In genomic region chr16:85383836-85384825, GRCh38 we compare ENCODE assay signal across 17 cellular contexts.
DNase-seq lines count a peak whose midpoint lies in the region; ATAC-seq and TF ChIP-seq lines count a peak whose summit lies in the region.
"Had no signal": no experiment of that assay in that cellular context is flagged by ENCODE, and none has a peak within 500 bp of the region (broad histone marks: within the 10 kb centered on the region; RNA-seq: fewer than 3 reads in every experiment).

No MANE protein-coding gene starts in this region.

- no peak overlapping the region for H2BK15ac ChIP-seq in mesendoderm (replicated peaks; ENCODE audit: low read depth)

- H3K4me1 ChIP-seq in left ventricle myocardium inferior (peaks cover 28% of the 10 kb centered on the region), mesendoderm (ENCODE audit: control insufficient read depth, low read depth, low read length) (no peaks in the 10 kb centered on the region)
- H3K4me1 ChIP-seq: colonic mucosa, HAP-1 had no signal

- peaks cover 3% of the 10 kb centered on the region for H3K79me1 ChIP-seq in mesendoderm (ENCODE audit: low read length)

- H3K56ac ChIP-seq in mesendoderm (ENCODE audit: low read length): peak overlapping the region; percentile 42

- no CpG with 5 or more reads among the region's 19 CpGs for WGBS in mesendoderm (ENCODE audit: extremely low coverage, insufficient coverage, low lambda C conversion rate)

- H2BK5ac ChIP-seq in mesendoderm (ENCODE audit: low read length): no peak overlapping the region

- no peak overlapping the region for H3K18ac ChIP-seq in mesendoderm (ENCODE audit: low read length)

- peak; percentile 61 for DNase-seq in Right ventricle myocardium inferior (ENCODE audit: missing footprints)
- no peak for DNase-seq in left ventricle myocardium inferior
- DNase-seq in epithelial cell of prostate (ENCODE audit: low read depth, low spot score): peak; percentile 62
- DNase-seq in mesendoderm: no peak
- DNase-seq in MG63: no peak
- DNase-seq in cerebellum (ENCODE audit: low spot score): no peak
- no peak for DNase-seq in activated effector memory CD4-positive, alpha-beta T cell treated with Interleukin-2 at 50 U/mL for 16 hours
- DNase-seq: activated gamma-delta T cell; CD4-positive, alpha-beta memory T cell; gastrocnemius medialis; T1000 had no signal

- H3K27ac ChIP-seq in left ventricle myocardium inferior (replicated peaks): no peak overlapping the region
- peak overlapping the region; percentile 62 for H3K27ac ChIP-seq in epithelial cell of prostate
- no peak overlapping the region for H3K27ac ChIP-seq in mesendoderm (ENCODE audit: low read depth, low read length)
- H3K27ac ChIP-seq: colonic mucosa, gastrocnemius medialis, SK-N-MC had no signal

- no peak overlapping the region for H3K4ac ChIP-seq in mesendoderm (ENCODE audit: low read depth, low read length)

- ATAC-seq in Right ventricle myocardium inferior: no peak
- no peak for ATAC-seq in GM19397 (IDR thresholded peaks at IDR 0.05; ENCODE audit: unreplicated experiment)
- ATAC-seq: gastrocnemius medialis; left lobe of liver; stimulated activated effector memory CD8-positive, alpha-beta T cell treated with anti-CD3 and anti-CD28 coated beads, Interleukin-12 subunit alpha, Interleukin-12 subunit beta, amount 100 ng/mL, for 72 hours had no signal

- H3K36me3 ChIP-seq in left ventricle myocardium inferior (no peaks in the 10 kb centered on the region), mesendoderm (ENCODE audit: control insufficient read depth, insufficient read depth, low read length) (no peaks in the 10 kb centered on the region), MG63 (no peaks in the 10 kb centered on the region)
- H3K36me3 ChIP-seq: colonic mucosa, gastrocnemius medialis, HAP-1 had no signal

- intact Hi-C loops in Right ventricle myocardium inferior (cut with DNase I): no loop called here
- intact Hi-C loops in left ventricle myocardium inferior (cut with micrococcal nuclease): no loop called here

- H3K79me2 ChIP-seq in mesendoderm (ENCODE audit: control insufficient read depth, insufficient read depth, low read length): no peaks in the 10 kb centered on the region

- no peak overlapping the region for H2BK120ac ChIP-seq in mesendoderm (ENCODE audit: low read depth, low read length)

- no peak overlapping the region for H3K23ac ChIP-seq in mesendoderm (ENCODE audit: low read length)

- no peak overlapping the region for H3K4me2 ChIP-seq in mesendoderm (ENCODE audit: low read length)

- H3K4me3 ChIP-seq in left ventricle myocardium inferior (no peak overlapping the region), mesendoderm (ENCODE audit: low read length) (no peak overlapping the region), MG63 (no peak overlapping the region)
- H3K4me3 ChIP-seq: colonic mucosa, gastrocnemius medialis, HAP-1, SK-N-MC had no signal

- no peak for TF ChIP-seq CTCF in left ventricle myocardium inferior (IDR thresholded peaks at IDR 0.05; ENCODE audit: borderline replicate concordance)

- no peak overlapping the region for H4K8ac ChIP-seq in mesendoderm (ENCODE audit: low read depth, low read length)

- H4K5ac ChIP-seq in mesendoderm (ENCODE audit: low read length): no peak overlapping the region

- no peak overlapping the region for H2AK5ac ChIP-seq in mesendoderm (ENCODE audit: low read length)

- no peak overlapping the region for H3K9ac ChIP-seq in mesendoderm (ENCODE audit: low read length)

- no peaks in the 10 kb centered on the region for H3K27me3 ChIP-seq in left ventricle myocardium inferior (ENCODE audit: low read depth)
- no peaks in the 10 kb centered on the region for H3K27me3 ChIP-seq in mesendoderm (ENCODE audit: insufficient read depth, low read length, poor library complexity)
- no peaks in the 10 kb centered on the region for H3K27me3 ChIP-seq in MG63
- H3K27me3 ChIP-seq: colonic mucosa, gastrocnemius medialis had no signal

- H3K9me3 ChIP-seq in left ventricle myocardium inferior (replicated peaks) (no peaks in the 10 kb centered on the region), MG63 (no peaks in the 10 kb centered on the region)
- H3K9me3 ChIP-seq: colonic mucosa, gastrocnemius medialis, HAP-1 had no signal

Comparison
In these comparisons a context has a peak if more than half of its experiments do, and no peak if none do; other contexts are left out.
1. DNase-seq: peak in Right ventricle myocardium inferior (single experiment) and epithelial cell of prostate (single experiment); none in left ventricle myocardium inferior (single experiment), mesendoderm (single experiment), MG63 (single experiment), cerebellum (single experiment) and activated effector memory CD4-positive, alpha-beta T cell treated with Interleukin-2 at 50 U/mL for 16 hours (single experiment).